ENCODE assay signal across 2 cellular contexts in the genomic region with DNA sequence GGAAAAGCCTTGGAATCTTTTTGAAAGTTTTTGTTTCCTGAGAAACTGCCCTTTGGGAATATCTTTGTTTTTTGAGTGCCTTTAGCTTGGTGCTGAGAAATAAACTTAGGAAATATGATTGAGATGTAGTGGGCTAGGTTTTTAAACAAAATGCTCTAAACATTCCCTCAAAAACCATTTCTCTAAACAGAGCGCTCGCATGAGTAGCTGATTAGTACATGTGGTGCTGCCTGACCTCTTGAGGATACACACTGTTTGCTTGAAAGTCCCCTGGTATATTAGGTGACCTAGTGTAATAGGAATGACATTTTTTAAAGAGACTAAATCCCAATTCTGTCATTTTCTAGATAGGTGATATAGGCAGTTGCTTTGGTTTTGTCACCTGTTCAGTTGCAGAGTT.
TF ChIP-seq lines count a peak whose summit lies in the region.

No MANE protein-coding gene starts in this region.

TF ChIP-seq in IMR-90, 13 proteins besides CTCF, POLR2A, EP300 and RAD21 (continued from another document):
- TF ChIP-seq, protein P1, sequence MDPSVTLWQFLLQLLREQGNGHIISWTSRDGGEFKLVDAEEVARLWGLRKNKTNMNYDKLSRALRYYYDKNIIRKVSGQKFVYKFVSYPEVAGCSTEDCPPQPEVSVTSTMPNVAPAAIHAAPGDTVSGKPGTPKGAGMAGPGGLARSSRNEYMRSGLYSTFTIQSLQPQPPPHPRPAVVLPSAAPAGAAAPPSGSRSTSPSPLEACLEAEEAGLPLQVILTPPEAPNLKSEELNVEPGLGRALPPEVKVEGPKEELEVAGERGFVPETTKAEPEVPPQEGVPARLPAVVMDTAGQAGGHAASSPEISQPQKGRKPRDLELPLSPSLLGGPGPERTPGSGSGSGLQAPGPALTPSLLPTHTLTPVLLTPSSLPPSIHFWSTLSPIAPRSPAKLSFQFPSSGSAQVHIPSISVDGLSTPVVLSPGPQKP (IDR thresholded peaks at IDR 0.05; ENCODE audit: borderline replicate concordance, low read depth, low read length), result no peak
- TF ChIP-seq MXI1 (IDR thresholded peaks at IDR 0.05; ENCODE audit: borderline replicate concordance, low read depth, low read length), result no peak
- TF ChIP-seq SMC3 (IDR thresholded peaks at IDR 0.05; ENCODE audit: low read depth, low read length), result no peak
- TF ChIP-seq, protein P2, sequence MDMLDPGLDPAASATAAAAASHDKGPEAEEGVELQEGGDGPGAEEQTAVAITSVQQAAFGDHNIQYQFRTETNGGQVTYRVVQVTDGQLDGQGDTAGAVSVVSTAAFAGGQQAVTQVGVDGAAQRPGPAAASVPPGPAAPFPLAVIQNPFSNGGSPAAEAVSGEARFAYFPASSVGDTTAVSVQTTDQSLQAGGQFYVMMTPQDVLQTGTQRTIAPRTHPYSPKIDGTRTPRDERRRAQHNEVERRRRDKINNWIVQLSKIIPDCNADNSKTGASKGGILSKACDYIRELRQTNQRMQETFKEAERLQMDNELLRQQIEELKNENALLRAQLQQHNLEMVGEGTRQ (IDR thresholded peaks at IDR 0.05; ENCODE audit: low read depth, low read length), result no peak
- no peak for TF ChIP-seq RCOR1 (IDR thresholded peaks at IDR 0.05; ENCODE audit: insufficient replicate concordance, low read length)
- no peak for TF ChIP-seq MAFK (IDR thresholded peaks at IDR 0.05; ENCODE audit: low read depth, low read length)
- no peak for TF ChIP-seq MAZ (IDR thresholded peaks at IDR 0.05; ENCODE audit: borderline replicate concordance, low read depth, low read length)
TF ChIP-seq in IMR-90: peak in this region for 0.

TF ChIP-seq in WTC11, 78 proteins besides CTCF, POLR2A, EP300 and RAD21 (continued from another document):
- TF ChIP-seq, protein P3, sequence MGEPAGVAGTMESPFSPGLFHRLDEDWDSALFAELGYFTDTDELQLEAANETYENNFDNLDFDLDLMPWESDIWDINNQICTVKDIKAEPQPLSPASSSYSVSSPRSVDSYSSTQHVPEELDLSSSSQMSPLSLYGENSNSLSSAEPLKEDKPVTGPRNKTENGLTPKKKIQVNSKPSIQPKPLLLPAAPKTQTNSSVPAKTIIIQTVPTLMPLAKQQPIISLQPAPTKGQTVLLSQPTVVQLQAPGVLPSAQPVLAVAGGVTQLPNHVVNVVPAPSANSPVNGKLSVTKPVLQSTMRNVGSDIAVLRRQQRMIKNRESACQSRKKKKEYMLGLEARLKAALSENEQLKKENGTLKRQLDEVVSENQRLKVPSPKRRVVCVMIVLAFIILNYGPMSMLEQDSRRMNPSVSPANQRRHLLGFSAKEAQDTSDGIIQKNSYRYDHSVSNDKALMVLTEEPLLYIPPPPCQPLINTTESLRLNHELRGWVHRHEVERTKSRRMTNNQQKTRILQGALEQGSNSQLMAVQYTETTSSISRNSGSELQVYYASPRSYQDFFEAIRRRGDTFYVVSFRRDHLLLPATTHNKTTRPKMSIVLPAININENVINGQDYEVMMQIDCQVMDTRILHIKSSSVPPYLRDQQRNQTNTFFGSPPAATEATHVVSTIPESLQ (CRISPR knock-in tag; IDR thresholded peaks at IDR 0.05), result no peak
- TF ChIP-seq MXD4 (CRISPR knock-in tag; IDR thresholded peaks at IDR 0.05; ENCODE audit: borderline replicate concordance) (no peak), SP1 (CRISPR knock-in tag; conservative IDR thresholded peaks at IDR 0.05) (no peak), ZNF423 (CRISPR knock-in tag; IDR thresholded peaks at IDR 0.05) (no peak)
- TF ChIP-seq, protein P4, sequence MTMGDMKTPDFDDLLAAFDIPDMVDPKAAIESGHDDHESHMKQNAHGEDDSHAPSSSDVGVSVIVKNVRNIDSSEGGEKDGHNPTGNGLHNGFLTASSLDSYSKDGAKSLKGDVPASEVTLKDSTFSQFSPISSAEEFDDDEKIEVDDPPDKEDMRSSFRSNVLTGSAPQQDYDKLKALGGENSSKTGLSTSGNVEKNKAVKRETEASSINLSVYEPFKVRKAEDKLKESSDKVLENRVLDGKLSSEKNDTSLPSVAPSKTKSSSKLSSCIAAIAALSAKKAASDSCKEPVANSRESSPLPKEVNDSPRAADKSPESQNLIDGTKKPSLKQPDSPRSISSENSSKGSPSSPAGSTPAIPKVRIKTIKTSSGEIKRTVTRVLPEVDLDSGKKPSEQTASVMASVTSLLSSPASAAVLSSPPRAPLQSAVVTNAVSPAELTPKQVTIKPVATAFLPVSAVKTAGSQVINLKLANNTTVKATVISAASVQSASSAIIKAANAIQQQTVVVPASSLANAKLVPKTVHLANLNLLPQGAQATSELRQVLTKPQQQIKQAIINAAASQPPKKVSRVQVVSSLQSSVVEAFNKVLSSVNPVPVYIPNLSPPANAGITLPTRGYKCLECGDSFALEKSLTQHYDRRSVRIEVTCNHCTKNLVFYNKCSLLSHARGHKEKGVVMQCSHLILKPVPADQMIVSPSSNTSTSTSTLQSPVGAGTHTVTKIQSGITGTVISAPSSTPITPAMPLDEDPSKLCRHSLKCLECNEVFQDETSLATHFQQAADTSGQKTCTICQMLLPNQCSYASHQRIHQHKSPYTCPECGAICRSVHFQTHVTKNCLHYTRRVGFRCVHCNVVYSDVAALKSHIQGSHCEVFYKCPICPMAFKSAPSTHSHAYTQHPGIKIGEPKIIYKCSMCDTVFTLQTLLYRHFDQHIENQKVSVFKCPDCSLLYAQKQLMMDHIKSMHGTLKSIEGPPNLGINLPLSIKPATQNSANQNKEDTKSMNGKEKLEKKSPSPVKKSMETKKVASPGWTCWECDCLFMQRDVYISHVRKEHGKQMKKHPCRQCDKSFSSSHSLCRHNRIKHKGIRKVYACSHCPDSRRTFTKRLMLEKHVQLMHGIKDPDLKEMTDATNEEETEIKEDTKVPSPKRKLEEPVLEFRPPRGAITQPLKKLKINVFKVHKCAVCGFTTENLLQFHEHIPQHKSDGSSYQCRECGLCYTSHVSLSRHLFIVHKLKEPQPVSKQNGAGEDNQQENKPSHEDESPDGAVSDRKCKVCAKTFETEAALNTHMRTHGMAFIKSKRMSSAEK (CRISPR knock-in tag; IDR thresholded peaks at IDR 0.05; ENCODE audit: borderline replicate concordance), result no peak
- TF ChIP-seq, protein P5, sequence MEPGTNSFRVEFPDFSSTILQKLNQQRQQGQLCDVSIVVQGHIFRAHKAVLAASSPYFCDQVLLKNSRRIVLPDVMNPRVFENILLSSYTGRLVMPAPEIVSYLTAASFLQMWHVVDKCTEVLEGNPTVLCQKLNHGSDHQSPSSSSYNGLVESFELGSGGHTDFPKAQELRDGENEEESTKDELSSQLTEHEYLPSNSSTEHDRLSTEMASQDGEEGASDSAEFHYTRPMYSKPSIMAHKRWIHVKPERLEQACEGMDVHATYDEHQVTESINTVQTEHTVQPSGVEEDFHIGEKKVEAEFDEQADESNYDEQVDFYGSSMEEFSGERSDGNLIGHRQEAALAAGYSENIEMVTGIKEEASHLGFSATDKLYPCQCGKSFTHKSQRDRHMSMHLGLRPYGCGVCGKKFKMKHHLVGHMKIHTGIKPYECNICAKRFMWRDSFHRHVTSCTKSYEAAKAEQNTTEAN (CRISPR knock-in tag; IDR thresholded peaks at IDR 0.05), result no peak
- TF ChIP-seq, protein P6, sequence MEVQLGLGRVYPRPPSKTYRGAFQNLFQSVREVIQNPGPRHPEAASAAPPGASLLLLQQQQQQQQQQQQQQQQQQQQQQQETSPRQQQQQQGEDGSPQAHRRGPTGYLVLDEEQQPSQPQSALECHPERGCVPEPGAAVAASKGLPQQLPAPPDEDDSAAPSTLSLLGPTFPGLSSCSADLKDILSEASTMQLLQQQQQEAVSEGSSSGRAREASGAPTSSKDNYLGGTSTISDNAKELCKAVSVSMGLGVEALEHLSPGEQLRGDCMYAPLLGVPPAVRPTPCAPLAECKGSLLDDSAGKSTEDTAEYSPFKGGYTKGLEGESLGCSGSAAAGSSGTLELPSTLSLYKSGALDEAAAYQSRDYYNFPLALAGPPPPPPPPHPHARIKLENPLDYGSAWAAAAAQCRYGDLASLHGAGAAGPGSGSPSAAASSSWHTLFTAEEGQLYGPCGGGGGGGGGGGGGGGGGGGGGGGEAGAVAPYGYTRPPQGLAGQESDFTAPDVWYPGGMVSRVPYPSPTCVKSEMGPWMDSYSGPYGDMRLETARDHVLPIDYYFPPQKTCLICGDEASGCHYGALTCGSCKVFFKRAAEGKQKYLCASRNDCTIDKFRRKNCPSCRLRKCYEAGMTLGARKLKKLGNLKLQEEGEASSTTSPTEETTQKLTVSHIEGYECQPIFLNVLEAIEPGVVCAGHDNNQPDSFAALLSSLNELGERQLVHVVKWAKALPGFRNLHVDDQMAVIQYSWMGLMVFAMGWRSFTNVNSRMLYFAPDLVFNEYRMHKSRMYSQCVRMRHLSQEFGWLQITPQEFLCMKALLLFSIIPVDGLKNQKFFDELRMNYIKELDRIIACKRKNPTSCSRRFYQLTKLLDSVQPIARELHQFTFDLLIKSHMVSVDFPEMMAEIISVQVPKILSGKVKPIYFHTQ (CRISPR knock-in tag; IDR thresholded peaks at IDR 0.05), result no peak
TF ChIP-seq in WTC11: peak in this region for 0.
